Comparison of ENCODE assay signal across 19 cellular contexts in the genomic region with DNA sequence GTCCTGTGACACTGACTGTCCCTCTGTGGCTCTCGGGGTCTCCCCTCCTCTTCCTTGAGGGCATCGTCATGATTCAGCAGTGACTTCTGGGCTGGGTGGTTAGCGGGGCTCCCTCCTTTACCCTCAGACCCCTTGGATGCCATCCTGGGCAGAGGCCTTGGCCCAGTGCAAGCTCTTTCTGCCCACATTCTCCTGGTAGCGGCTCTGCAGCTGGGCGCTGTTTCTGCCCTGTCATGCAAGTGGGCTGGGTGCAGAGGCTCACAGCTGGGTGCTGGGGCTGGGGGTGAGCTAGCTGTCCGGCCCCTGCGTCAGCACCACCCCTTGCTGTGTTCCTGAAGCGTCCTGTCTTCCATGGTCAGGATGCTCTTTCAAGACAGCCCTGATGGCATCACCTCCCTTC.
DNase-seq lines count a peak whose midpoint lies in the region; ATAC-seq and TF ChIP-seq lines count a peak whose summit lies in the region.
"Had no signal": no experiment of that assay in that cellular context is flagged by ENCODE, and none has a peak within 500 bp of the region (broad histone marks: within the 10 kb centered on the region; RNA-seq: fewer than 3 reads in every experiment).

No MANE protein-coding gene starts in this region.

- H3K4me1 ChIP-seq in BLaER1 treated with 17β-estradiol and CSF1 and Interleukin-3, amounts not matched to agents 10 nM and 100 nM: peaks cover 0 to 66% (median 53%) of the 10 kb centered on the region in 10 experiments; a peak in 18 of 20 replicates
- H3K4me1 ChIP-seq in IMR-90 (ENCODE audit: control insufficient read depth, insufficient read depth, low read length) (no peaks in the 10 kb centered on the region), esophagus muscularis mucosa (no peaks in the 10 kb centered on the region)
- H3K4me1 ChIP-seq: BE2C had no signal

- no peaks in the 10 kb centered on the region for H3K36me3 Mint-ChIP-seq in activated T-cell treated with anti-CD3 and anti-CD28 coated beads, Interleukin-2, amount 50 U/mL, for 4 hours (ENCODE audit: insufficient read depth)
- H3K36me3 Mint-ChIP-seq: CD8-positive, alpha-beta T cell; IgD-negative memory B cell had no signal

- dilution Hi-C loops in IMR-90 (cut with HindIII; ENCODE audit: low sequenced_read_pairs, unreplicated experiment): no loop called here

- TF ChIP-seq RAD21 in IMR-90 (IDR thresholded peaks at IDR 0.05; ENCODE audit: low read length): no peak

- H2AK9ac ChIP-seq in IMR-90 (replicated peaks; ENCODE audit: low read depth, low read length, poor library complexity): peak overlapping the region; percentile 9

- no TSS peak for BruUV-seq in IMR-90 (replicated peaks; lab: Mats Ljungman, UMichigan)

- no peak overlapping the region for H3K18ac ChIP-seq in IMR-90 (ENCODE audit: low read depth, low read length)

- H3K27me3 ChIP-seq in BLaER1 treated with 17β-estradiol and CSF1 and Interleukin-3, amounts not matched to agents 10 nM and 100 nM: no peaks in the 10 kb centered on the region
- H3K27me3 ChIP-seq in IMR-90 (ENCODE audit: control insufficient read depth, insufficient read depth, low read length) (peaks cover 2% of the 10 kb centered on the region; the same call in 1 of the 2 replicates), esophagus muscularis mucosa (no peaks in the 10 kb centered on the region)
- H3K27me3 ChIP-seq: BE2C had no signal

- H3K23ac ChIP-seq in IMR-90 (ENCODE audit: low read depth, low read length): no peak overlapping the region

- no peaks in the 10 kb centered on the region; the same call in 1 of the 2 replicates for H3K9me1 ChIP-seq in IMR-90 (ENCODE audit: insufficient read depth, low read length)

- TF ChIP-seq CTCF in IMR-90 (conservative IDR thresholded peaks at IDR 0.05; ENCODE audit: low read depth, low read length) (no peak), esophagus muscularis mucosa (IDR thresholded peaks at IDR 0.05) (no peak)

- H2BK15ac ChIP-seq in IMR-90 (ENCODE audit: low read depth, low read length): no peak overlapping the region

- peaks cover 0 to 11% (median 6%) of the 10 kb centered on the region in 11 experiments; a peak in 12 of 22 replicates for H3K9me3 ChIP-seq in BLaER1 treated with 17β-estradiol and CSF1 and Interleukin-3, amounts not matched to agents 10 nM and 100 nM (replicated peaks in 1 of 11)
- no peaks in the 10 kb centered on the region for H3K9me3 ChIP-seq in IMR-90 (ENCODE audit: control insufficient read depth, insufficient read depth, low read length)
- H3K9me3 ChIP-seq in esophagus muscularis mucosa: no peaks in the 10 kb centered on the region
- H3K9me3 ChIP-seq: BE2C had no signal

- WGBS in IMR-90 (ENCODE audit: extremely low coverage in 2 of 2, insufficient read length in 1 of 2), 2 experiments: 80% methylated on average over 1 of the region's 8 CpGs; no CpG with 5 or more reads in 1 of the 2 experiments
- WGBS in esophagus muscularis mucosa: 83% methylated on average over 8 of the region's 8 CpGs

- peak; percentile 4 for DNase-seq in AG20443 (ENCODE audit: low spot score)
- no peak for DNase-seq in IMR-90
- DNase-seq in esophagus muscularis mucosa (ENCODE audit: extremely low spot score): peak; percentile 82
- DNase-seq in amygdala (lab: John Stamatoyannopoulos, UW): no peak
- DNase-seq in activated T-cell treated with anti-CD3 and anti-CD28 coated beads, Interleukin-2, amount 50 U/mL, for 4 hours: no peak
- DNase-seq: BE2C, Calu3, DMS 273 treated with DMSO at 0.1 percent for 48 hours, DMS53, DND-41, EL, GOT3, H9, KBM-7 had no signal

- H2BK5ac ChIP-seq in IMR-90 (ENCODE audit: low read depth, low read length, poor library complexity, severe bottlenecking): no peak overlapping the region

- peak overlapping the region in 4 of 11 experiments; percentile 15 to 55 (median 50); a peak in 4 of 22 replicates for H3K9ac ChIP-seq in BLaER1 treated with 17β-estradiol and CSF1 and Interleukin-3, amounts not matched to agents 10 nM and 100 nM
- H3K9ac ChIP-seq in IMR-90 (ENCODE audit: low read depth, low read length): no peak overlapping the region

- H2BK20ac ChIP-seq in IMR-90 (ENCODE audit: low read depth, low read length): no peak overlapping the region

- no peak overlapping the region for H3K56ac ChIP-seq in IMR-90 (ENCODE audit: extremely low read depth, insufficient read depth, low read length)

- in situ Hi-C loops in IMR-90 (cut with MboI; ENCODE audit: low sequenced_read_pairs): no loop called here

- no peak overlapping the region for H3K4me3 Mint-ChIP-seq in activated T-cell treated with anti-CD3 and anti-CD28 coated beads, Interleukin-2, amount 50 U/mL, for 4 hours
- H3K4me3 Mint-ChIP-seq: CD8-positive, alpha-beta T cell; H9; IgD-negative memory B cell had no signal

- peak overlapping the region in 9 of 11 experiments; percentile 44 to 81 (median 73); a peak in 18 of 22 replicates for H3K4me2 ChIP-seq in BLaER1 treated with 17β-estradiol and CSF1 and Interleukin-3, amounts not matched to agents 10 nM and 100 nM
- H3K4me2 ChIP-seq in IMR-90 (ENCODE audit: low read depth, low read length): no peak overlapping the region

- H3K27me3 Mint-ChIP-seq in activated T-cell treated with anti-CD3 and anti-CD28 coated beads, Interleukin-2, amount 50 U/mL, for 4 hours (ENCODE audit: low read depth): no peaks in the 10 kb centered on the region
- H3K27me3 Mint-ChIP-seq: IgD-negative memory B cell had no signal

- H3K79me1 ChIP-seq in IMR-90 (ENCODE audit: low read depth in 1 of 2, low read length in 2 of 2): no peaks in the 10 kb centered on the region

- TF ChIP-seq POLR2A in IMR-90 (IDR thresholded peaks at IDR 0.05; ENCODE audit: low read depth, low read length) (no peak), esophagus muscularis mucosa (IDR thresholded peaks at IDR 0.05; ENCODE audit: low read depth) (no peak)

- H4K8ac ChIP-seq in IMR-90 (ENCODE audit: low read depth in 2 of 2, low read length in 2 of 2): no peak overlapping the region

- H4K91ac ChIP-seq in IMR-90 (ENCODE audit: insufficient read depth, low read depth, low read length): no peak overlapping the region

- no peak overlapping the region for H3K14ac ChIP-seq in IMR-90 (replicated peaks; ENCODE audit: low read depth, low read length)

- no peak overlapping the region for H2AK5ac ChIP-seq in IMR-90 (ENCODE audit: low read depth, low read length)

- peak overlapping the region in 3 of 11 experiments; percentile 19 to 47 (median 21); a peak in 2 of 22 replicates for H3K27ac ChIP-seq in BLaER1 treated with 17β-estradiol and CSF1 and Interleukin-3, amounts not matched to agents 10 nM and 100 nM
- no peak overlapping the region for H3K27ac ChIP-seq in IMR-90 (ENCODE audit: insufficient read depth, low read length)
- no peak overlapping the region for H3K27ac ChIP-seq in esophagus muscularis mucosa (replicated peaks in 1 of 4)

- no peak overlapping the region for H4K5ac ChIP-seq in IMR-90 (ENCODE audit: low read depth, low read length)

- H3K4me1 Mint-ChIP-seq in activated T-cell treated with anti-CD3 and anti-CD28 coated beads, Interleukin-2, amount 50 U/mL, for 4 hours (ENCODE audit: low read depth): no peaks in the 10 kb centered on the region
- H3K4me1 Mint-ChIP-seq: IgD-negative memory B cell had no signal

- peaks cover 0 to 27% (median 11%) of the 10 kb centered on the region in 11 experiments; a peak in 15 of 22 replicates for H3K36me3 ChIP-seq in BLaER1 treated with 17β-estradiol and CSF1 and Interleukin-3, amounts not matched to agents 10 nM and 100 nM
- H3K36me3 ChIP-seq in IMR-90 (ENCODE audit: control insufficient read depth, insufficient read depth, low read length) (no peaks in the 10 kb centered on the region), esophagus muscularis mucosa (no peaks in the 10 kb centered on the region)
- H3K36me3 ChIP-seq: BE2C had no signal

- intact Hi-C loops in IMR-90 (cut with micrococcal nuclease) (no loop called here), esophagus muscularis mucosa (cut with DNase I) (no loop called here)

- H3K4ac ChIP-seq in IMR-90 (ENCODE audit: low read depth, low read length): no peak overlapping the region

- CTCF ChIA-PET in IMR-90 (lab: Yijun Ruan, JAX): no interaction called here

- POLR2A ChIA-PET in IMR-90 (lab: Charles Lee; ENCODE audit: unreplicated experiment): no interaction called here

- ATAC-seq in IMR-90 (ENCODE audit: low read depth) (no peak), HG02610 (IDR thresholded peaks at IDR 0.05; ENCODE audit: unreplicated experiment) (no peak)
- ATAC-seq in activated T-cell treated with anti-CD3 and anti-CD28 coated beads, Interleukin-2, amount 50 U/mL, for 4 hours: no peak
- ATAC-seq: CD8-positive, alpha-beta T cell; GM12878 had no signal

- TF ChIP-seq EP300 in esophagus muscularis mucosa (IDR thresholded peaks at IDR 0.05): no peak

- no peaks in the 10 kb centered on the region for H3K9me3 Mint-ChIP-seq in activated T-cell treated with anti-CD3 and anti-CD28 coated beads, Interleukin-2, amount 50 U/mL, for 4 hours
- H3K9me3 Mint-ChIP-seq: CD8-positive, alpha-beta T cell; H9; IgD-negative memory B cell had no signal

- no peak overlapping the region for H3K4me3 ChIP-seq in BLaER1 treated with 17β-estradiol and CSF1 and Interleukin-3, amounts not matched to agents 10 nM and 100 nM
- H3K4me3 ChIP-seq in IMR-90 (ENCODE audit: insufficient read depth, low read depth, low read length) (no peak overlapping the region), esophagus muscularis mucosa (no peak overlapping the region)
- H3K4me3 ChIP-seq: GM12878 had no signal

- H4K20me1 ChIP-seq in BLaER1 treated with 17β-estradiol and CSF1 and Interleukin-3, amounts not matched to agents 10 nM and 100 nM: peaks cover 0 to 88% (median 54%) of the 10 kb centered on the region in 11 experiments; a peak in 16 of 22 replicates
- no peaks in the 10 kb centered on the region; the same call in 1 of the 2 replicates for H4K20me1 ChIP-seq in IMR-90 (ENCODE audit: insufficient read depth, low read length)

- no peak overlapping the region for H2BK120ac ChIP-seq in IMR-90 (ENCODE audit: low read depth, low read length)

- no peak overlapping the region for H2AFZ ChIP-seq in IMR-90 (replicated peaks; ENCODE audit: low read length, poor library complexity)

TF ChIP-seq in IMR-90, 13 proteins besides CTCF, POLR2A, EP300 and RAD21:
- no peak for TF ChIP-seq BHLHE40 (IDR thresholded peaks at IDR 0.05; ENCODE audit: low read depth, low read length)
- TF ChIP-seq RFX5 (IDR thresholded peaks at IDR 0.05; ENCODE audit: low read depth, low read length): no peak
- TF ChIP-seq SMC3 (IDR thresholded peaks at IDR 0.05; ENCODE audit: low read depth, low read length): no peak

Comparison
In these comparisons a context has a peak if more than half of its experiments do, and no peak if none do; other contexts are left out.
1. DNase-seq: peak in AG20443 (single experiment) and esophagus muscularis mucosa (single experiment); none in IMR-90 (single experiment), amygdala (0 of 56) and activated T-cell treated with anti-CD3 and anti-CD28 coated beads, Interleukin-2, amount 50 U/mL, for 4 hours (single experiment).